1 cellular context compared by ENCODE assay signal in genomic region chr17:7856840-7857723, GRCh38.
TF ChIP-seq lines count a peak whose summit lies in the region.

A gene with protein sequence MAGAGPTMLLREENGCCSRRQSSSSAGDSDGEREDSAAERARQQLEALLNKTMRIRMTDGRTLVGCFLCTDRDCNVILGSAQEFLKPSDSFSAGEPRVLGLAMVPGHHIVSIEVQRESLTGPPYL (minus strand): TSS chr17:7857559. CDS start chr17:7857463, 96 bp downstream.

TF ChIP-seq in HepG2, 621 proteins besides CTCF, POLR2A, EP300 and RAD21 (continued from another document and continues in another):
- TF ChIP-seq PTBP1 (IDR thresholded peaks at IDR 0.05; ENCODE audit: low read depth, low read length, poor library complexity, severe bottlenecking) (peak; percentile 22), ZNF251 (CRISPR knock-in tag; IDR thresholded peaks at IDR 0.05) (no peak), MTA1 (CRISPR knock-in tag; IDR thresholded peaks at IDR 0.05; ENCODE audit: borderline replicate concordance) (0 out of 2 replicates have a peak, but pooled peaks have one; percentile 23), RARG (CRISPR knock-in tag; IDR thresholded peaks at IDR 0.05; ENCODE audit: low read depth) (no peak), POGZ (CRISPR knock-in tag; IDR thresholded peaks at IDR 0.05) (peak; percentile 17), BCL6 (CRISPR knock-in tag; IDR thresholded peaks at IDR 0.05) (peak; percentile 37; the same call in 1 of the 2 replicates), ZNF530 (CRISPR knock-in tag; IDR thresholded peaks at IDR 0.05; ENCODE audit: low read depth) (no peak), POLR2AphosphoS5 (IDR thresholded peaks at IDR 0.05; ENCODE audit: low read depth, low read length) (0 out of 2 replicates have a peak, but pooled peaks have one; percentile 14), SKI (IDR thresholded peaks at IDR 0.05; ENCODE audit: partially characterized antibody) (peak; percentile 38), BRD4 (CRISPR knock-in tag; IDR thresholded peaks at IDR 0.05) (no peak), CHCHD3 (CRISPR knock-in tag; IDR thresholded peaks at IDR 0.05) (no peak), JUNB (CRISPR knock-in tag; IDR thresholded peaks at IDR 0.05; ENCODE audit: borderline replicate concordance) (no peak), SRY (CRISPR knock-in tag; IDR thresholded peaks at IDR 0.05) (no peak), ETS1 (CRISPR knock-in tag; IDR thresholded peaks at IDR 0.05) (no peak; the same call in 1 of the 2 replicates), SAP130 (CRISPR knock-in tag; IDR thresholded peaks at IDR 0.05; ENCODE audit: low read depth) (peak; percentile 89), TIGD3 (CRISPR knock-in tag; IDR thresholded peaks at IDR 0.05; ENCODE audit: borderline replicate concordance) (no peak), NR2F2 (IDR thresholded peaks at IDR 0.05; ENCODE audit: borderline replicate concordance, low read depth) (no peak), ZMYM2 (CRISPR knock-in tag; IDR thresholded peaks at IDR 0.05) (0 out of 2 replicates have a peak, but pooled peaks have one; percentile 19), ZNF652 (CRISPR knock-in tag; IDR thresholded peaks at IDR 0.05; ENCODE audit: borderline replicate concordance, low read depth) (no peak; the same call in 1 of the 2 replicates), FOXM1 (CRISPR knock-in tag; IDR thresholded peaks at IDR 0.05) (no peak), TFE3 (CRISPR knock-in tag; IDR thresholded peaks at IDR 0.05) (0 out of 2 replicates have a peak, but pooled peaks have one; percentile 47), ZBTB38 (CRISPR knock-in tag; IDR thresholded peaks at IDR 0.05) (peak; percentile 85; the same call in 1 of the 2 replicates), ZNF224 (CRISPR knock-in tag; IDR thresholded peaks at IDR 0.05) (no peak), ZNF513 (CRISPR knock-in tag; conservative IDR thresholded peaks at IDR 0.05) (0 out of 2 replicates have a peak, but pooled peaks have one; percentile 33), HHEX (CRISPR knock-in tag; IDR thresholded peaks at IDR 0.05) (no peak), ZFX (CRISPR knock-in tag; IDR thresholded peaks at IDR 0.05; ENCODE audit: low read depth) (peak; percentile 78), BRCA1 (CRISPR knock-in tag; IDR thresholded peaks at IDR 0.05) (no peak; the same call in 1 of the 2 replicates), SALL1 (CRISPR knock-in tag; IDR thresholded peaks at IDR 0.05) (peak; percentile 52), ZNF205 (CRISPR knock-in tag; IDR thresholded peaks at IDR 0.05) (0 out of 2 replicates have a peak, but pooled peaks have one; percentile 35), CERS6 (CRISPR knock-in tag; IDR thresholded peaks at IDR 0.05) (0 out of 2 replicates have a peak, but pooled peaks have one; percentile 64), PHF8 (CRISPR knock-in tag; IDR thresholded peaks at IDR 0.05) (peak; percentile 71)
- TF ChIP-seq, protein P1, sequence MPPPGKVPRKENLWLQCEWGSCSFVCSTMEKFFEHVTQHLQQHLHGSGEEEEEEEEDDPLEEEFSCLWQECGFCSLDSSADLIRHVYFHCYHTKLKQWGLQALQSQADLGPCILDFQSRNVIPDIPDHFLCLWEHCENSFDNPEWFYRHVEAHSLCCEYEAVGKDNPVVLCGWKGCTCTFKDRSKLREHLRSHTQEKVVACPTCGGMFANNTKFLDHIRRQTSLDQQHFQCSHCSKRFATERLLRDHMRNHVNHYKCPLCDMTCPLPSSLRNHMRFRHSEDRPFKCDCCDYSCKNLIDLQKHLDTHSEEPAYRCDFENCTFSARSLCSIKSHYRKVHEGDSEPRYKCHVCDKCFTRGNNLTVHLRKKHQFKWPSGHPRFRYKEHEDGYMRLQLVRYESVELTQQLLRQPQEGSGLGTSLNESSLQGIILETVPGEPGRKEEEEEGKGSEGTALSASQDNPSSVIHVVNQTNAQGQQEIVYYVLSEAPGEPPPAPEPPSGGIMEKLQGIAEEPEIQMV (CRISPR knock-in tag; IDR thresholded peaks at IDR 0.05; ENCODE audit: low read depth), result no peak
- TF ChIP-seq, protein P2, sequence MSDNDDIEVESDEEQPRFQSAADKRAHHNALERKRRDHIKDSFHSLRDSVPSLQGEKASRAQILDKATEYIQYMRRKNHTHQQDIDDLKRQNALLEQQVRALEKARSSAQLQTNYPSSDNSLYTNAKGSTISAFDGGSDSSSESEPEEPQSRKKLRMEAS (IDR thresholded peaks at IDR 0.05), result peak; percentile 74
- TF ChIP-seq, protein P3, sequence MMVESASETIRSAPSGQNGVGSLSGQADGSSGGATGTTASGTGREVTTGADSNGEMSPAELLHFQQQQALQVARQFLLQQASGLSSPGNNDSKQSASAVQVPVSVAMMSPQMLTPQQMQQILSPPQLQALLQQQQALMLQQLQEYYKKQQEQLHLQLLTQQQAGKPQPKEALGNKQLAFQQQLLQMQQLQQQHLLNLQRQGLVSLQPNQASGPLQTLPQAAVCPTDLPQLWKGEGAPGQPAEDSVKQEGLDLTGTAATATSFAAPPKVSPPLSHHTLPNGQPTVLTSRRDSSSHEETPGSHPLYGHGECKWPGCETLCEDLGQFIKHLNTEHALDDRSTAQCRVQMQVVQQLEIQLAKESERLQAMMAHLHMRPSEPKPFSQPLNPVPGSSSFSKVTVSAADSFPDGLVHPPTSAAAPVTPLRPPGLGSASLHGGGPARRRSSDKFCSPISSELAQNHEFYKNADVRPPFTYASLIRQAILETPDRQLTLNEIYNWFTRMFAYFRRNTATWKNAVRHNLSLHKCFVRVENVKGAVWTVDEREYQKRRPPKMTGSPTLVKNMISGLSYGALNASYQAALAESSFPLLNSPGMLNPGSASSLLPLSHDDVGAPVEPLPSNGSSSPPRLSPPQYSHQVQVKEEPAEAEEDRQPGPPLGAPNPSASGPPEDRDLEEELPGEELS (CRISPR knock-in tag; IDR thresholded peaks at IDR 0.05), result peak; percentile 40; the same call in 1 of the 2 replicates
- TF ChIP-seq, protein P4, sequence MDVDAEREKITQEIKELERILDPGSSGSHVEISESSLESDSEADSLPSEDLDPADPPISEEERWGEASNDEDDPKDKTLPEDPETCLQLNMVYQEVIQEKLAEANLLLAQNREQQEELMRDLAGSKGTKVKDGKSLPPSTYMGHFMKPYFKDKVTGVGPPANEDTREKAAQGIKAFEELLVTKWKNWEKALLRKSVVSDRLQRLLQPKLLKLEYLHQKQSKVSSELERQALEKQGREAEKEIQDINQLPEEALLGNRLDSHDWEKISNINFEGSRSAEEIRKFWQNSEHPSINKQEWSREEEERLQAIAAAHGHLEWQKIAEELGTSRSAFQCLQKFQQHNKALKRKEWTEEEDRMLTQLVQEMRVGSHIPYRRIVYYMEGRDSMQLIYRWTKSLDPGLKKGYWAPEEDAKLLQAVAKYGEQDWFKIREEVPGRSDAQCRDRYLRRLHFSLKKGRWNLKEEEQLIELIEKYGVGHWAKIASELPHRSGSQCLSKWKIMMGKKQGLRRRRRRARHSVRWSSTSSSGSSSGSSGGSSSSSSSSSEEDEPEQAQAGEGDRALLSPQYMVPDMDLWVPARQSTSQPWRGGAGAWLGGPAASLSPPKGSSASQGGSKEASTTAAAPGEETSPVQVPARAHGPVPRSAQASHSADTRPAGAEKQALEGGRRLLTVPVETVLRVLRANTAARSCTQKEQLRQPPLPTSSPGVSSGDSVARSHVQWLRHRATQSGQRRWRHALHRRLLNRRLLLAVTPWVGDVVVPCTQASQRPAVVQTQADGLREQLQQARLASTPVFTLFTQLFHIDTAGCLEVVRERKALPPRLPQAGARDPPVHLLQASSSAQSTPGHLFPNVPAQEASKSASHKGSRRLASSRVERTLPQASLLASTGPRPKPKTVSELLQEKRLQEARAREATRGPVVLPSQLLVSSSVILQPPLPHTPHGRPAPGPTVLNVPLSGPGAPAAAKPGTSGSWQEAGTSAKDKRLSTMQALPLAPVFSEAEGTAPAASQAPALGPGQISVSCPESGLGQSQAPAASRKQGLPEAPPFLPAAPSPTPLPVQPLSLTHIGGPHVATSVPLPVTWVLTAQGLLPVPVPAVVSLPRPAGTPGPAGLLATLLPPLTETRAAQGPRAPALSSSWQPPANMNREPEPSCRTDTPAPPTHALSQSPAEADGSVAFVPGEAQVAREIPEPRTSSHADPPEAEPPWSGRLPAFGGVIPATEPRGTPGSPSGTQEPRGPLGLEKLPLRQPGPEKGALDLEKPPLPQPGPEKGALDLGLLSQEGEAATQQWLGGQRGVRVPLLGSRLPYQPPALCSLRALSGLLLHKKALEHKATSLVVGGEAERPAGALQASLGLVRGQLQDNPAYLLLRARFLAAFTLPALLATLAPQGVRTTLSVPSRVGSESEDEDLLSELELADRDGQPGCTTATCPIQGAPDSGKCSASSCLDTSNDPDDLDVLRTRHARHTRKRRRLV (CRISPR knock-in tag; IDR thresholded peaks at IDR 0.05), result no peak
- TF ChIP-seq, protein P5, sequence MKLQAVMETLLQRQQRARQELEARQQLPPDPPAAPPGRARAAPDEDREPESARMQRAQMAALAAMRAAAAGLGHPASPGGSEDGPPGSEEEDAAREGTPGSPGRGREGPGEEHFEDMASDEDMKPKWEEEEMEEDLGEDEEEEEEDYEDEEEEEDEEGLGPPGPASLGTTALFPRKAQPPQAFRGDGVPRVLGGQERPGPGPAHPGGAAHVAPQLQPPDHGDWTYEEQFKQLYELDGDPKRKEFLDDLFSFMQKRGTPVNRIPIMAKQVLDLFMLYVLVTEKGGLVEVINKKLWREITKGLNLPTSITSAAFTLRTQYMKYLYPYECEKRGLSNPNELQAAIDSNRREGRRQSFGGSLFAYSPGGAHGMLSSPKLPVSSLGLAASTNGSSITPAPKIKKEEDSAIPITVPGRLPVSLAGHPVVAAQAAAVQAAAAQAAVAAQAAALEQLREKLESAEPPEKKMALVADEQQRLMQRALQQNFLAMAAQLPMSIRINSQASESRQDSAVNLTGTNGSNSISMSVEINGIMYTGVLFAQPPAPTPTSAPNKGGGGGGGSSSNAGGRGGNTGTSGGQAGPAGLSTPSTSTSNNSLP (IDR thresholded peaks at IDR 0.05; ENCODE audit: low read depth, low read length), result no peak
- TF ChIP-seq, protein P6, sequence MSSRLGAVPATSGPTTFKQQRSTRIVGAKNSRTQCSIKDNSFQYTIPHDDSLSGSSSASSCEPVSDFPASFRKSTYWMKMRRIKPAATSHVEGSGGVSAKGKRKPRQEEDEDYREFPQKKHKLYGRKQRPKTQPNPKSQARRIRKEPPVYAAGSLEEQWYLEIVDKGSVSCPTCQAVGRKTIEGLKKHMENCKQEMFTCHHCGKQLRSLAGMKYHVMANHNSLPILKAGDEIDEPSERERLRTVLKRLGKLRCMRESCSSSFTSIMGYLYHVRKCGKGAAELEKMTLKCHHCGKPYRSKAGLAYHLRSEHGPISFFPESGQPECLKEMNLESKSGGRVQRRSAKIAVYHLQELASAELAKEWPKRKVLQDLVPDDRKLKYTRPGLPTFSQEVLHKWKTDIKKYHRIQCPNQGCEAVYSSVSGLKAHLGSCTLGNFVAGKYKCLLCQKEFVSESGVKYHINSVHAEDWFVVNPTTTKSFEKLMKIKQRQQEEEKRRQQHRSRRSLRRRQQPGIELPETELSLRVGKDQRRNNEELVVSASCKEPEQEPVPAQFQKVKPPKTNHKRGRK (CRISPR knock-in tag; IDR thresholded peaks at IDR 0.05), result no peak
